2 cellular contexts compared by ENCODE assay signal in the genomic region with DNA sequence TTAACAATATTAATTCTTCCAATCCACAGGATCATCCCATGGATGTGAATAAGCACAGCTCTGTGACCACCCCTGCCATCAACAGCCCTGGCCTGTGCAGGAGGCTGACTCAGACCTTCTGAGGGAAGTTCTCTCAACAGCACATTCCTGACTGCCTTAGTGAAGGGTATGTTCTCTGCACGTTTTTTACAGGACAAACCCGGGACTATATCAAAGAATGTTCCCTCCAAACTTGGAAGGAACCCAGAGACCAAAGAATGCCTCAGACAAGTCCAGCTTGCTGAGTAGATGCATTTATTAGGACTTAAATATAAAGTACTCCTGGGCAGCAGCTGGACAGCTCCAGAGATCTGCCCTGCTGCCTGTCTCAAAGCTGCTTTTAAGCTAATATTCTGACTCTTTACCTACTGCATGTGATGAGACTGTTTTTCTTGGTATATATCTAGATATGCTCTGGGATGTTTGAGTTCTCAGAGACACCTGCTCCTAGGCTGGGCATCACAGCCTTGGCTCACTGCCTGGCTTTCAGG.
TF ChIP-seq lines count a peak whose summit lies in the region.

No MANE protein-coding gene starts in this region.

TF ChIP-seq in GM23338, 12 proteins besides CTCF, POLR2A, EP300 and RAD21 (continued from another document):
- TF ChIP-seq ZNF331 (CRISPR knock-in tag; IDR thresholded peaks at IDR 0.05; ENCODE audit: low read depth): no peak

TF ChIP-seq in SK-N-SH, 30 proteins besides CTCF, POLR2A, EP300 and RAD21 (continued from another document):
- TF ChIP-seq, protein P1, sequence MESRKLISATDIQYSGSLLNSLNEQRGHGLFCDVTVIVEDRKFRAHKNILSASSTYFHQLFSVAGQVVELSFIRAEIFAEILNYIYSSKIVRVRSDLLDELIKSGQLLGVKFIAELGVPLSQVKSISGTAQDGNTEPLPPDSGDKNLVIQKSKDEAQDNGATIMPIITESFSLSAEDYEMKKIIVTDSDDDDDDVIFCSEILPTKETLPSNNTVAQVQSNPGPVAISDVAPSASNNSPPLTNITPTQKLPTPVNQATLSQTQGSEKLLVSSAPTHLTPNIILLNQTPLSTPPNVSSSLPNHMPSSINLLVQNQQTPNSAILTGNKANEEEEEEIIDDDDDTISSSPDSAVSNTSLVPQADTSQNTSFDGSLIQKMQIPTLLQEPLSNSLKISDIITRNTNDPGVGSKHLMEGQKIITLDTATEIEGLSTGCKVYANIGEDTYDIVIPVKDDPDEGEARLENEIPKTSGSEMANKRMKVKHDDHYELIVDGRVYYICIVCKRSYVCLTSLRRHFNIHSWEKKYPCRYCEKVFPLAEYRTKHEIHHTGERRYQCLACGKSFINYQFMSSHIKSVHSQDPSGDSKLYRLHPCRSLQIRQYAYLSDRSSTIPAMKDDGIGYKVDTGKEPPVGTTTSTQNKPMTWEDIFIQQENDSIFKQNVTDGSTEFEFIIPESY (IDR thresholded peaks at IDR 0.05; ENCODE audit: borderline replicate concordance, low read depth): no peak
- no peak for TF ChIP-seq RFX5 (IDR thresholded peaks at IDR 0.05; ENCODE audit: low read length)
- TF ChIP-seq TAF1 (IDR thresholded peaks at IDR 0.05; ENCODE audit: borderline replicate concordance, low read depth, low read length): no peak
- TF ChIP-seq, protein P2, sequence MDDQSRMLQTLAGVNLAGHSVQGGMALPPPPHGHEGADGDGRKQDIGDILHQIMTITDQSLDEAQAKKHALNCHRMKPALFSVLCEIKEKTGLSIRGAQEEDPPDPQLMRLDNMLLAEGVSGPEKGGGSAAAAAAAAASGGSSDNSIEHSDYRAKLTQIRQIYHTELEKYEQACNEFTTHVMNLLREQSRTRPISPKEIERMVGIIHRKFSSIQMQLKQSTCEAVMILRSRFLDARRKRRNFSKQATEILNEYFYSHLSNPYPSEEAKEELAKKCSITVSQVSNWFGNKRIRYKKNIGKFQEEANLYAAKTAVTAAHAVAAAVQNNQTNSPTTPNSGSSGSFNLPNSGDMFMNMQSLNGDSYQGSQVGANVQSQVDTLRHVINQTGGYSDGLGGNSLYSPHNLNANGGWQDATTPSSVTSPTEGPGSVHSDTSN (IDR thresholded peaks at IDR 0.05): no peak
- TF ChIP-seq SMC3 (IDR thresholded peaks at IDR 0.05; ENCODE audit: low read depth, low read length): no peak
- no peak for TF ChIP-seq NFIC (IDR thresholded peaks at IDR 0.05; ENCODE audit: borderline replicate concordance)
- TF ChIP-seq, protein P3, sequence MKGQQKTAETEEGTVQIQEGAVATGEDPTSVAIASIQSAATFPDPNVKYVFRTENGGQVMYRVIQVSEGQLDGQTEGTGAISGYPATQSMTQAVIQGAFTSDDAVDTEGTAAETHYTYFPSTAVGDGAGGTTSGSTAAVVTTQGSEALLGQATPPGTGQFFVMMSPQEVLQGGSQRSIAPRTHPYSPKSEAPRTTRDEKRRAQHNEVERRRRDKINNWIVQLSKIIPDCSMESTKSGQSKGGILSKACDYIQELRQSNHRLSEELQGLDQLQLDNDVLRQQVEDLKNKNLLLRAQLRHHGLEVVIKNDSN (IDR thresholded peaks at IDR 0.05; ENCODE audit: borderline replicate concordance, low read depth): no peak
- TF ChIP-seq SIN3A (IDR thresholded peaks at IDR 0.05; ENCODE audit: borderline replicate concordance, low read depth, low read length): no peak
- TF ChIP-seq, protein P4, sequence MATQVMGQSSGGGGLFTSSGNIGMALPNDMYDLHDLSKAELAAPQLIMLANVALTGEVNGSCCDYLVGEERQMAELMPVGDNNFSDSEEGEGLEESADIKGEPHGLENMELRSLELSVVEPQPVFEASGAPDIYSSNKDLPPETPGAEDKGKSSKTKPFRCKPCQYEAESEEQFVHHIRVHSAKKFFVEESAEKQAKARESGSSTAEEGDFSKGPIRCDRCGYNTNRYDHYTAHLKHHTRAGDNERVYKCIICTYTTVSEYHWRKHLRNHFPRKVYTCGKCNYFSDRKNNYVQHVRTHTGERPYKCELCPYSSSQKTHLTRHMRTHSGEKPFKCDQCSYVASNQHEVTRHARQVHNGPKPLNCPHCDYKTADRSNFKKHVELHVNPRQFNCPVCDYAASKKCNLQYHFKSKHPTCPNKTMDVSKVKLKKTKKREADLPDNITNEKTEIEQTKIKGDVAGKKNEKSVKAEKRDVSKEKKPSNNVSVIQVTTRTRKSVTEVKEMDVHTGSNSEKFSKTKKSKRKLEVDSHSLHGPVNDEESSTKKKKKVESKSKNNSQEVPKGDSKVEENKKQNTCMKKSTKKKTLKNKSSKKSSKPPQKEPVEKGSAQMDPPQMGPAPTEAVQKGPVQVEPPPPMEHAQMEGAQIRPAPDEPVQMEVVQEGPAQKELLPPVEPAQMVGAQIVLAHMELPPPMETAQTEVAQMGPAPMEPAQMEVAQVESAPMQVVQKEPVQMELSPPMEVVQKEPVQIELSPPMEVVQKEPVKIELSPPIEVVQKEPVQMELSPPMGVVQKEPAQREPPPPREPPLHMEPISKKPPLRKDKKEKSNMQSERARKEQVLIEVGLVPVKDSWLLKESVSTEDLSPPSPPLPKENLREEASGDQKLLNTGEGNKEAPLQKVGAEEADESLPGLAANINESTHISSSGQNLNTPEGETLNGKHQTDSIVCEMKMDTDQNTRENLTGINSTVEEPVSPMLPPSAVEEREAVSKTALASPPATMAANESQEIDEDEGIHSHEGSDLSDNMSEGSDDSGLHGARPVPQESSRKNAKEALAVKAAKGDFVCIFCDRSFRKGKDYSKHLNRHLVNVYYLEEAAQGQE (IDR thresholded peaks at IDR 0.05; ENCODE audit: low read depth, low read length): no peak
- TF ChIP-seq POLR2AphosphoS5 (IDR thresholded peaks at IDR 0.05; ENCODE audit: low read depth, low read length): no peak
- TF ChIP-seq FOXM1 (IDR thresholded peaks at IDR 0.05; ENCODE audit: low read depth): no peak
- no peak for TF ChIP-seq EZH2phosphoT487 (IDR thresholded peaks at IDR 0.05; ENCODE audit: borderline replicate concordance, low read depth)
